Comparison of ENCODE assay signal across 8 cellular contexts in the genomic region with DNA sequence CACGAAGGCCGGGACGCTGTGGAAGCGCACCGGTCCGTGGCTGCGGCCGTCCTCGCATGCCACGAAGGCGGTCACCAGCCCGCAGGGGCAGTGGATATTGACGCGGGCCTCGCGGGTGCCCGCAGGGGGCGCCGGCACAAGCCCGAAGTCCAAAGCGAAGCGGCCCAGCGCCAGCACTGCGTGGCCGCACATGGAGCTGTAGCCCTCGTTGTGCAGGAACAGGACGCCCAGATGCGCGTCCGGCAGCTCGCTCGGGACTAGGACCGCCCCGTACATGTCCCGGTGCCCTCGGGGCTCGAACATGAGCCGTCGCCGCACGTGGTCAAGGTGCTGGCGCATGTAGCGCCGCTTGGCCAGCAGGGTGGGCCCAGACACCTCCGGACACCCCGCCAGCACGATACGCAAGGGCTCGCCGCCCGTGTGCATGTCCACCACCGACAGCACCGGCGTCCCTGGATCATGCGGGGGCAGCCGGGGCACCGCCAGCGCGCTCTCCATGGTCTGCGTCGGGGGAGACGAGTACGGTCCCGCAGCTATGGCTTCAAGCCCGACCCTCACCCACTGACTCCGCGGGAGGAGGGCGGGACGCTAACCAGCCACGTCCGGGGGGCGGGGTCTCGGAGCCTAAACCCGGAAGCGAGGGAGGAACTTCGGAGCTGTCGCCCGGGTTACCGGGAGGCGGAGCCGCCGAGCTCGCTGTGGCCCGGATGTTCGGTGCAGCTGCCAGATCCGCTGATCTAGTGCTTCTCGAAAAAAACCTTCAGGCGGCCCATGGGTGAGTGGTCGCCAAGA. TPM values are rescaled to one million over a fixed set of nuclear protein-coding genes. Genes with fewer than 3 reads are reported as not detected.
DNase-seq lines count a peak whose midpoint lies in the region; ATAC-seq and FAIRE-seq lines count a peak whose summit lies in the region.

A gene with protein sequence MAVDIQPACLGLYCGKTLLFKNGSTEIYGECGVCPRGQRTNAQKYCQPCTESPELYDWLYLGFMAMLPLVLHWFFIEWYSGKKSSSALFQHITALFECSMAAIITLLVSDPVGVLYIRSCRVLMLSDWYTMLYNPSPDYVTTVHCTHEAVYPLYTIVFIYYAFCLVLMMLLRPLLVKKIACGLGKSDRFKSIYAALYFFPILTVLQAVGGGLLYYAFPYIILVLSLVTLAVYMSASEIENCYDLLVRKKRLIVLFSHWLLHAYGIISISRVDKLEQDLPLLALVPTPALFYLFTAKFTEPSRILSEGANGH (plus strand): TSS at position 699 of the 792 bp plus-strand sequence. CDS start 73 bp downstream, at position 772.
A gene (minus strand): TSS at position 590 of the 792 bp plus-strand sequence. CDS start 92 bp downstream, at position 498.

- peak within 1 kb of the TSS; percentile 89 to 90 for H3K4me3 Mint-ChIP-seq in effector memory CD8-positive, alpha-beta T cell

- peak within 1 kb of the TSS; percentile 97 for H3K9ac ChIP-seq in mesenchymal stem cell (ENCODE audit: low read length)

- peaks cover 6% of the 10 kb centered on the region for H3K36me3 Mint-ChIP-seq in effector memory CD8-positive, alpha-beta T cell (ENCODE audit: insufficient read depth)

- peak within 1 kb of the TSS; percentile 93 for H3K4me3 ChIP-seq in mesenchymal stem cell (ENCODE audit: insufficient read depth in 1 of 2, low read depth in 1 of 2, low read length in 2 of 2)

- H3K27me3 ChIP-seq in mesenchymal stem cell (ENCODE audit: control insufficient read depth in 1 of 2, insufficient read depth in 1 of 2, low read length in 2 of 2), result no peaks in the 10 kb centered on the region

- H3K36me3 ChIP-seq in mesenchymal stem cell (ENCODE audit: control insufficient read depth in 1 of 2, insufficient read depth in 2 of 2, low read depth in 1 of 2, low read length in 2 of 2), result peaks cover 0 to 32% of the 10 kb centered on the region in 2 experiments

- H2AK5ac ChIP-seq in mesenchymal stem cell (ENCODE audit: low read length, severe bottlenecking), result peak within 1 kb of the TSS; percentile 93

- peak; percentile 81 for ATAC-seq in GM21367 (IDR thresholded peaks at IDR 0.05; ENCODE audit: unreplicated experiment)
- peak; percentile 92 for ATAC-seq in effector memory CD8-positive, alpha-beta T cell (replicated peaks)

- H2AFZ ChIP-seq in mesenchymal stem cell (ENCODE audit: low read depth, low read length), result peak within 1 kb of the TSS; percentile 68

- H3K4ac ChIP-seq in mesenchymal stem cell (ENCODE audit: low read depth in 1 of 2, low read length in 2 of 2), result peak within 1 kb of the TSS; percentile 83 to 92

- H3K27ac ChIP-seq in mesenchymal stem cell (ENCODE audit: low read length, poor library complexity, severe bottlenecking), result peak within 1 kb of the TSS; percentile 95

- peak within 1 kb of the TSS; percentile 79 for H2BK12ac ChIP-seq in mesenchymal stem cell (ENCODE audit: low read length in 2 of 2)

- H2BK15ac ChIP-seq in mesenchymal stem cell (ENCODE audit: low read depth, poor library complexity, severe bottlenecking), result peak within 1 kb of the TSS; percentile 100

- peak; percentile 100 for FAIRE-seq in HTR-8/SVneo (lab: Jason Lieb, UNC)

- H3K9me3 Mint-ChIP-seq in effector memory CD8-positive, alpha-beta T cell, result no peaks in the 10 kb centered on the region

- H3K14ac ChIP-seq in mesenchymal stem cell (ENCODE audit: low read length in 2 of 2), result peak within 1 kb of the TSS; percentile 16 to 95

- no peaks in the 10 kb centered on the region for H3K27me3 Mint-ChIP-seq in effector memory CD8-positive, alpha-beta T cell

- H3K9me3 ChIP-seq in mesenchymal stem cell (ENCODE audit: control insufficient read depth, low read length), result no peaks in the 10 kb centered on the region

- H4K91ac ChIP-seq in mesenchymal stem cell (ENCODE audit: low read length), result peak within 1 kb of the TSS; percentile 99

- under 1% methylated on average over 87 of the region's 89 CpGs for WGBS in mesenchymal stem cell

- H3K18ac ChIP-seq in mesenchymal stem cell (ENCODE audit: low read depth in 1 of 2, low read length in 2 of 2), result peak within 1 kb of the TSS; percentile 97 to 98

- H3K4me1 Mint-ChIP-seq in effector memory CD8-positive, alpha-beta T cell (ENCODE audit: low read depth in 2 of 2), result peaks cover 39 to 46% of the 10 kb centered on the region in 2 donors

- in situ Hi-C loops in Caki2 (cut with HindIII; ENCODE audit: low pct_unique_long_range_greater_than_20kb, low sequenced_read_pairs), result no loop called here

- peak within 1 kb of the TSS; percentile 73 for H3K4me2 ChIP-seq in mesenchymal stem cell (ENCODE audit: low read length, poor library complexity, severe bottlenecking)

- peak within 1 kb of the TSS; percentile 98 for H2BK120ac ChIP-seq in mesenchymal stem cell (ENCODE audit: low read depth, low read length)

- H4K8ac ChIP-seq in mesenchymal stem cell (ENCODE audit: low read length), result peak within 1 kb of the TSS; percentile 99

- DNase-seq in Caki2 (ENCODE audit: low read depth), result peak; percentile 91
- peak; percentile 100 for DNase-seq in HTR-8/SVneo (ENCODE audit: insufficient read length, low spot score)
- peak; percentile 89 for DNase-seq in NOMO-1 treated with DMSO at 0.1 percent for 48 hours (lab: John Stamatoyannopoulos, UW; ENCODE audit: unreplicated experiment)
- DNase-seq in activated CD8-positive, alpha-beta memory T cell treated with anti-CD3 and anti-CD28 coated beads for 4 hours (ENCODE audit: low read depth in 2 of 2), result peak; percentile 97 to 98
- DNase-seq in effector memory CD8-positive, alpha-beta T cell, result peak; percentile 97 to 98 (median 97)
- DNase-seq in mesenchymal stem cell, result peak; percentile 97
- peak; percentile 95 for DNase-seq in stimulated activated CD8-positive, alpha-beta memory T cell treated with anti-CD3 and anti-CD28 coated beads, Interleukin-12 subunit alpha, Interleukin-12 subunit beta, amount 100 ng/mL, for 4 hours (ENCODE audit: low read depth)

- peaks cover 2% of the 10 kb centered on the region for H3K79me1 ChIP-seq in mesenchymal stem cell (replicated peaks; ENCODE audit: low read length, poor library complexity, severe bottlenecking)

- H3K27ac Mint-ChIP-seq in effector memory CD8-positive, alpha-beta T cell, result peak within 1 kb of the TSS; percentile 82 to 85

- H2BK5ac ChIP-seq in mesenchymal stem cell (ENCODE audit: low read depth, low read length, poor library complexity, severe bottlenecking), result peak within 1 kb of the TSS; percentile 96

- peak within 1 kb of the TSS; percentile 3 to 89 for H3K23ac ChIP-seq in mesenchymal stem cell (ENCODE audit: low read length in 2 of 2)

- peaks cover 6% of the 10 kb centered on the region for H3K4me1 ChIP-seq in mesenchymal stem cell (ENCODE audit: control insufficient read depth, insufficient read depth, low read depth, low read length)

RNA-seq across cellular contexts. Expression of the first gene that starts in this region (rescaled TPM):
- 64.1 and 119 TPM in 2 replicates for total RNA-seq in Caki2 (2014; rRNA removed; shearing (Covaris generic); ENCODE audit: low replicate concordance)
- 87.8 TPM for polyA plus RNA-seq in mesenchymal stem cell (2013, experiment 1 of 2)
- 90.0 TPM for polyA plus RNA-seq in mesenchymal stem cell (2013, experiment 2 of 2)

RNA-seq across cellular contexts. Expression of the second gene that starts in this region (rescaled TPM):
- total RNA-seq in Caki2 (2014; rRNA removed; shearing (Covaris generic); ENCODE audit: low replicate concordance), result 42.2 and 60.6 TPM in 2 replicates
- 26.1 TPM for polyA plus RNA-seq in mesenchymal stem cell (2013, experiment 1 of 2)
- 27.1 TPM for polyA plus RNA-seq in mesenchymal stem cell (2013, experiment 2 of 2)

Comparison
In these comparisons a context has a peak if more than half of its experiments do, and no peak if none do; other contexts are left out.
1. Peak in every context shown above with its lines: DNase-seq, ATAC-seq, H3K4me3 ChIP-seq and H3K27ac ChIP-seq.